ENCODE assay signal across 1 cellular context in the genomic region with DNA sequence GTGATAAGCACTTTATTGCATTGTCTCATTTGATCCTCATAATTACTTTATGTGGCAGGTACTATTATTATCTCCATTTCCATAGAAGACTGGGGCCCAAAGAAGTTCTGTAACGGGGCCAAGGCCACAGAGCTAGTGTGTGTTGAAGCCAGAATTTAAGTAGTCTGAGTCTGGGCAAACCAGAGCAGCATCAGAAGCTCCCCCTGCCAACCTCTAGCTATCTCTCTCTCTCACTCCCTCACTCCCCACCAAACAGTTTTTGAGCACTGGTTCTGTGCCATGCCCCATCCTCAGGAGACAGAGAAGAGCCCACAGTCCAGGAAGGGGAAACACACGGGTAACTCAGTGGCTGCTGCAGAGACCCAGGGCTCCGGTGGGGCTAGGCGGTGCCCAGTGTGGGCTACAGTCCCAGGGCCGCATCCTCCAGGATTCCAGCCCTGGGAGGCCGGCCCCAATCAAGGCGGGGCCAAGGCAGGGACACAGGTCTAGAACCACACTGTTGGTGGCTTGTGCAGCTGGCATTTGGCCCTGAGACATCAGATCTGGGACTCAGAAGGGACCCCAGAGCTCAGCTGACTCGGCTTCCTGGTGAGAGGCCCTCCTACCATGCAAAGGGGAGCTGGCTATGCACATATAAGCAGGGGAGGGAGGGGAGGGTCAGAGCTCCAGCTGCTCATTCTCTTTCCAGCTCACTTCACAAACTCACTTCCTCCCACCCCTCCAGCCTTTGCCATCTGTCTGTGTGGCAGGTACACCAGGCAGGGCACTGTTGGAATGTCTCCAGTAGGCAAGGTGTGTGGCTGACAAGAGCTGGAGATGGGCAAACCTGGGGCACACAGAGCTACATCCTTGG.
TF ChIP-seq lines count a peak whose summit lies in the region.

No MANE protein-coding gene starts in this region.

TF ChIP-seq in IMR-90, 13 proteins besides CTCF, POLR2A, EP300 and RAD21 (continued from another document):
- TF ChIP-seq CEBPB (IDR thresholded peaks at IDR 0.05; ENCODE audit: low read depth, low read length) (no peak), NFE2L2 (IDR thresholded peaks at IDR 0.05; ENCODE audit: low read depth, low read length) (no peak), MAZ (IDR thresholded peaks at IDR 0.05; ENCODE audit: borderline replicate concordance, low read depth, low read length) (no peak), RCOR1 (IDR thresholded peaks at IDR 0.05; ENCODE audit: insufficient replicate concordance, low read length) (no peak), MAFK (IDR thresholded peaks at IDR 0.05; ENCODE audit: low read depth, low read length) (no peak), RFX5 (IDR thresholded peaks at IDR 0.05; ENCODE audit: low read depth, low read length) (no peak), CHD1 (IDR thresholded peaks at IDR 0.05; ENCODE audit: low read depth, low read length) (no peak)
- TF ChIP-seq, protein P1, sequence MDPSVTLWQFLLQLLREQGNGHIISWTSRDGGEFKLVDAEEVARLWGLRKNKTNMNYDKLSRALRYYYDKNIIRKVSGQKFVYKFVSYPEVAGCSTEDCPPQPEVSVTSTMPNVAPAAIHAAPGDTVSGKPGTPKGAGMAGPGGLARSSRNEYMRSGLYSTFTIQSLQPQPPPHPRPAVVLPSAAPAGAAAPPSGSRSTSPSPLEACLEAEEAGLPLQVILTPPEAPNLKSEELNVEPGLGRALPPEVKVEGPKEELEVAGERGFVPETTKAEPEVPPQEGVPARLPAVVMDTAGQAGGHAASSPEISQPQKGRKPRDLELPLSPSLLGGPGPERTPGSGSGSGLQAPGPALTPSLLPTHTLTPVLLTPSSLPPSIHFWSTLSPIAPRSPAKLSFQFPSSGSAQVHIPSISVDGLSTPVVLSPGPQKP (IDR thresholded peaks at IDR 0.05; ENCODE audit: borderline replicate concordance, low read depth, low read length), result no peak
